In the genomic region with DNA sequence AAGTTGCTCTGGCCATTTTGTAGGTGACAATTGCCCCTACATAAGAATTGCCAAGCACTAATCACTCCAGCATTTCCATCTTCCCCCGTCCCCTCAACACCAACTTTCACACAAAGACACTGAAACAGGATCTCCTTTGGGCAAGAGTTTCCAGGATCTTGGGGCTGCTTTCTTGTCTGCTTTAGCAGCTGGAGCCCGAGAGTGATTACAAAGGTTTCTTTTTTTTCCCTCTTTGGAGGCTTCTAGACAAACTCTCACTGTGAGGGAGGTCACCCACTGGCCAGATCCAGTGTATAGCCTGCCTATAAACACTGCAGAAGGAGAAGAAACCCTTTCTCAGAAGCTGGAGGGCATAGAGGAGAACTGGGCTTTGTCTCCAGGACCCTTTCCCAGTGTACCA, we compare ENCODE assay signal across 1 cellular context.
TF ChIP-seq lines count a peak whose summit lies in the region.

No MANE protein-coding gene starts in this region.

TF ChIP-seq in GM23338, 12 proteins besides CTCF, POLR2A, EP300 and RAD21 (continued from another document):
- TF ChIP-seq, protein P1, sequence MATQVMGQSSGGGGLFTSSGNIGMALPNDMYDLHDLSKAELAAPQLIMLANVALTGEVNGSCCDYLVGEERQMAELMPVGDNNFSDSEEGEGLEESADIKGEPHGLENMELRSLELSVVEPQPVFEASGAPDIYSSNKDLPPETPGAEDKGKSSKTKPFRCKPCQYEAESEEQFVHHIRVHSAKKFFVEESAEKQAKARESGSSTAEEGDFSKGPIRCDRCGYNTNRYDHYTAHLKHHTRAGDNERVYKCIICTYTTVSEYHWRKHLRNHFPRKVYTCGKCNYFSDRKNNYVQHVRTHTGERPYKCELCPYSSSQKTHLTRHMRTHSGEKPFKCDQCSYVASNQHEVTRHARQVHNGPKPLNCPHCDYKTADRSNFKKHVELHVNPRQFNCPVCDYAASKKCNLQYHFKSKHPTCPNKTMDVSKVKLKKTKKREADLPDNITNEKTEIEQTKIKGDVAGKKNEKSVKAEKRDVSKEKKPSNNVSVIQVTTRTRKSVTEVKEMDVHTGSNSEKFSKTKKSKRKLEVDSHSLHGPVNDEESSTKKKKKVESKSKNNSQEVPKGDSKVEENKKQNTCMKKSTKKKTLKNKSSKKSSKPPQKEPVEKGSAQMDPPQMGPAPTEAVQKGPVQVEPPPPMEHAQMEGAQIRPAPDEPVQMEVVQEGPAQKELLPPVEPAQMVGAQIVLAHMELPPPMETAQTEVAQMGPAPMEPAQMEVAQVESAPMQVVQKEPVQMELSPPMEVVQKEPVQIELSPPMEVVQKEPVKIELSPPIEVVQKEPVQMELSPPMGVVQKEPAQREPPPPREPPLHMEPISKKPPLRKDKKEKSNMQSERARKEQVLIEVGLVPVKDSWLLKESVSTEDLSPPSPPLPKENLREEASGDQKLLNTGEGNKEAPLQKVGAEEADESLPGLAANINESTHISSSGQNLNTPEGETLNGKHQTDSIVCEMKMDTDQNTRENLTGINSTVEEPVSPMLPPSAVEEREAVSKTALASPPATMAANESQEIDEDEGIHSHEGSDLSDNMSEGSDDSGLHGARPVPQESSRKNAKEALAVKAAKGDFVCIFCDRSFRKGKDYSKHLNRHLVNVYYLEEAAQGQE (IDR thresholded peaks at IDR 0.05; ENCODE audit: unreplicated experiment): no peak
- no peak for TF ChIP-seq EZH2 (IDR thresholded peaks at IDR 0.05; ENCODE audit: low read depth, unreplicated experiment)
- TF ChIP-seq ZNF114 (CRISPR knock-in tag; IDR thresholded peaks at IDR 0.05): no peak
- TF ChIP-seq STAT1 (IDR thresholded peaks at IDR 0.05; ENCODE audit: unreplicated experiment): no peak
- TF ChIP-seq, protein P2, sequence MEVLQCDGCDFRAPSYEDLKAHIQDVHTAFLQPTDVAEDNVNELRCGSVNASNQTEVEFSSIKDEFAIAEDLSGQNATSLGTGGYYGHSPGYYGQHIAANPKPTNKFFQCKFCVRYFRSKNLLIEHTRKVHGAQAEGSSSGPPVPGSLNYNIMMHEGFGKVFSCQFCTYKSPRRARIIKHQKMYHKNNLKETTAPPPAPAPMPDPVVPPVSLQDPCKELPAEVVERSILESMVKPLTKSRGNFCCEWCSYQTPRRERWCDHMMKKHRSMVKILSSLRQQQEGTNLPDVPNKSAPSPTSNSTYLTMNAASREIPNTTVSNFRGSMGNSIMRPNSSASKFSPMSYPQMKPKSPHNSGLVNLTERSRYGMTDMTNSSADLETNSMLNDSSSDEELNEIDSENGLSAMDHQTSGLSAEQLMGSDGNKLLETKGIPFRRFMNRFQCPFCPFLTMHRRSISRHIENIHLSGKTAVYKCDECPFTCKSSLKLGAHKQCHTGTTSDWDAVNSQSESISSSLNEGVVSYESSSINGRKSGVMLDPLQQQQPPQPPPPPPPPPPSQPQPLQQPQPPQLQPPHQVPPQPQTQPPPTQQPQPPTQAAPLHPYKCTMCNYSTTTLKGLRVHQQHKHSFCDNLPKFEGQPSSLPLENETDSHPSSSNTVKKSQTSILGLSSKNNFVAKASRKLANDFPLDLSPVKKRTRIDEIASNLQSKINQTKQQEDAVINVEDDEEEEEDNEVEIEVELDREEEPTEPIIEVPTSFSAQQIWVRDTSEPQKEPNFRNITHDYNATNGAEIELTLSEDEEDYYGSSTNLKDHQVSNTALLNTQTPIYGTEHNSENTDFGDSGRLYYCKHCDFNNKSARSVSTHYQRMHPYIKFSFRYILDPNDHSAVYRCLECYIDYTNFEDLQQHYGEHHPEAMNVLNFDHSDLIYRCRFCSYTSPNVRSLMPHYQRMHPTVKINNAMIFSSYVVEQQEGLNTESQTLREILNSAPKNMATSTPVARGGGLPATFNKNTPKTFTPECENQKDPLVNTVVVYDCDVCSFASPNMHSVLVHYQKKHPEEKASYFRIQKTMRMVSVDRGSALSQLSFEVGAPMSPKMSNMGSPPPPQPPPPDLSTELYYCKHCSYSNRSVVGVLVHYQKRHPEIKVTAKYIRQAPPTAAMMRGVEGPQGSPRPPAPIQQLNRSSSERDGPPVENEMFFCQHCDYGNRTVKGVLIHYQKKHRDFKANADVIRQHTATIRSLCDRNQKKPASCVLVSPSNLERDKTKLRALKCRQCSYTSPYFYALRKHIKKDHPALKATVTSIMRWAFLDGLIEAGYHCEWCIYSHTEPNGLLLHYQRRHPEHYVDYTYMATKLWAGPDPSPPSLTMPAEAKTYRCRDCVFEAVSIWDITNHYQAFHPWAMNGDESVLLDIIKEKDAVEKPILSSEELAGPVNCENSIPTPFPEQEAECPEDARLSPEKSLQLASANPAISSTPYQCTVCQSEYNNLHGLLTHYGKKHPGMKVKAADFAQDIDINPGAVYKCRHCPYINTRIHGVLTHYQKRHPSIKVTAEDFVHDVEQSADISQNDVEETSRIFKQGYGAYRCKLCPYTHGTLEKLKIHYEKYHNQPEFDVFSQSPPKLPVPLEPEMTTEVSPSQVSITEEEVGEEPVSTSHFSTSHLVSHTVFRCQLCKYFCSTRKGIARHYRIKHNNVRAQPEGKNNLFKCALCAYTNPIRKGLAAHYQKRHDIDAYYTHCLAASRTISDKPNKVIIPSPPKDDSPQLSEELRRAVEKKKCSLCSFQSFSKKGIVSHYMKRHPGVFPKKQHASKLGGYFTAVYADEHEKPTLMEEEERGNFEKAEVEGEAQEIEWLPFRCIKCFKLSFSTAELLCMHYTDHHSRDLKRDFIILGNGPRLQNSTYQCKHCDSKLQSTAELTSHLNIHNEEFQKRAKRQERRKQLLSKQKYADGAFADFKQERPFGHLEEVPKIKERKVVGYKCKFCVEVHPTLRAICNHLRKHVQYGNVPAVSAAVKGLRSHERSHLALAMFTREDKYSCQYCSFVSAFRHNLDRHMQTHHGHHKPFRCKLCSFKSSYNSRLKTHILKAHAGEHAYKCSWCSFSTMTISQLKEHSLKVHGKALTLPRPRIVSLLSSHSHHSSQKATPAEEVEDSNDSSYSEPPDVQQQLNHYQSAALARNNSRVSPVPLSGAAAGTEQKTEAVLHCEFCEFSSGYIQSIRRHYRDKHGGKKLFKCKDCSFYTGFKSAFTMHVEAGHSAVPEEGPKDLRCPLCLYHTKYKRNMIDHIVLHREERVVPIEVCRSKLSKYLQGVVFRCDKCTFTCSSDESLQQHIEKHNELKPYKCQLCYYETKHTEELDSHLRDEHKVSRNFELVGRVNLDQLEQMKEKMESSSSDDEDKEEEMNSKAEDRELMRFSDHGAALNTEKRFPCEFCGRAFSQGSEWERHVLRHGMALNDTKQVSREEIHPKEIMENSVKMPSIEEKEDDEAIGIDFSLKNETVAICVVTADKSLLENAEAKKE (CRISPR knock-in tag; IDR thresholded peaks at IDR 0.05): no peak
- TF ChIP-seq ZNF331 (CRISPR knock-in tag; IDR thresholded peaks at IDR 0.05; ENCODE audit: low read depth): no peak
- no peak for TF ChIP-seq EZH2phosphoT487 (IDR thresholded peaks at IDR 0.05; ENCODE audit: unreplicated experiment)
- TF ChIP-seq NANOG (IDR thresholded peaks at IDR 0.05; ENCODE audit: borderline replicate concordance): no peak
